ENCODE assay signal across 13 cellular contexts in genomic region chr3:42999212-42999611, GRCh38. TPM values are rescaled to one million over a fixed set of nuclear protein-coding genes. Genes with fewer than 3 reads are reported as not detected.
"Had no signal": no experiment of that assay in that cellular context is flagged by ENCODE, and none has a peak within 500 bp of the region (broad histone marks: within the 10 kb centered on the region; RNA-seq: fewer than 3 reads in every experiment).

No MANE protein-coding gene starts in this region.

- H3K27ac ChIP-seq: SJCRH30 had no signal

- H3K36me3 ChIP-seq: lower lobe of right lung, SJCRH30 had no signal

- DNase-seq: activated CD4-positive, alpha-beta T cell treated with anti-CD3 and anti-CD28 coated beads, Interleukin-2, amount 50 U/mL, for 48 hours; activated CD8-positive, alpha-beta memory T cell treated with anti-CD3 and anti-CD28 coated beads, Interleukin-2, amount 10 ng/mL, durations not matched to agents 7 days and 5 days; activated effector memory CD4-positive, alpha-beta T cell treated with anti-CD3 and anti-CD28 coated beads, Interleukin-2, amount 50 U/mL, for 16 hours; activated naive CD8-positive, alpha-beta T cell treated with anti-CD3 and anti-CD28 coated beads for 36 hours; activated T-cell treated with anti-CD3 and anti-CD28 coated beads, Interleukin-2, amount 50 U/mL, for 24 hours; anterior cingulate cortex; hippocampal formation; kidney glomerular epithelial cell; lower lobe of right lung; SJCRH30; stimulated activated CD4-positive, alpha-beta T cell treated with anti-CD3 and anti-CD28 coated beads, Interleukin-12 subunit alpha, Interleukin-12 subunit beta, amount 100 ng/mL, for 4 hours; stimulated activated CD4-positive, alpha-beta T cell treated with anti-CD3 and anti-CD28 coated beads, Interleukin-4, amount 100 ng/mL, for 1 hour; SW 1271 had no signal

- H3K27me3 ChIP-seq: SJCRH30 had no signal

- H3K4me3 ChIP-seq: lower lobe of right lung, SJCRH30 had no signal

- H3K4me1 ChIP-seq: SJCRH30 had no signal

- H3K9me3 ChIP-seq: lower lobe of right lung, SJCRH30 had no signal

RNA-seq across cellular contexts. Expression of gene GASK1A, which starts 20.1 kb away (rescaled TPM):
- total RNA-seq: activated CD8-positive, alpha-beta memory T cell treated with anti-CD3 and anti-CD28 coated beads, Interleukin-2, amount 10 ng/mL, durations not matched to agents 7 days and 5 days; SJCRH30 had no signal
